ENCODE assay signal across 23 cellular contexts in genomic region chr7:117997862-117998825, GRCh38.
DNase-seq lines count a peak whose midpoint lies in the region; ATAC-seq, FAIRE-seq and TF ChIP-seq lines count a peak whose summit lies in the region.
"Had no signal": no experiment of that assay in that cellular context is flagged by ENCODE, and none has a peak within 500 bp of the region (broad histone marks: within the 10 kb centered on the region; RNA-seq: fewer than 3 reads in every experiment).

No MANE protein-coding gene starts in this region.

- H3K4me3 ChIP-seq in SK-N-SH (ENCODE audit: low read depth in 2 of 2, low read length in 1 of 2) (no peak overlapping the region), SK-N-MC (peak overlapping the region; percentile 13; the same call in 1 of the 2 replicates)
- H3K4me3 ChIP-seq: prostate gland, spleen had no signal

- no peaks in the 10 kb centered on the region for H3K9me3 ChIP-seq in SK-N-SH
- H3K9me3 ChIP-seq in SK-N-MC (ENCODE audit: low read depth, low read length) = no peaks in the 10 kb centered on the region
- H3K9me3 ChIP-seq: prostate gland, spleen had no signal

- CTCF ChIA-PET in SK-N-SH (lab: Yijun Ruan, JAX) = interaction anchor here (0.6 to 1.4 kb wide), 2 partner anchors 58 to 631 kb away, joined by 3 read pairs; no protein-coding TSS in a partner anchor

- H3K4me1 ChIP-seq in SK-N-SH (ENCODE audit: control insufficient read depth in 1 of 2, insufficient read depth in 2 of 2, low read depth in 1 of 2, low read length in 1 of 2) (no peaks in the 10 kb centered on the region), foreskin keratinocyte (peaks cover 28% of the 10 kb centered on the region)
- H3K4me1 ChIP-seq: prostate gland, spleen had no signal

- no peaks in the 10 kb centered on the region for H3K79me2 ChIP-seq in SK-N-SH (ENCODE audit: insufficient read depth)

- FAIRE-seq in urothelium cell line (lab: Jason Lieb, UNC) = no peak

- no peak for ATAC-seq in SK-N-SH treated with all-trans-retinoic acid at 6 μM for 48 hours
- ATAC-seq in foreskin keratinocyte = peak; percentile 64
- ATAC-seq in GM18517 (IDR thresholded peaks at IDR 0.05; ENCODE audit: unreplicated experiment) = no peak
- ATAC-seq: activated CD8-positive, alpha-beta T cell treated with anti-CD3 and anti-CD28 coated beads, Interleukin-2, amount 10 ng/mL, durations not matched to agents 7 days and 5 days; T-helper 17 cell had no signal

- POLR2A ChIA-PET in SK-N-SH (lab: Yijun Ruan, JAX) = no interaction called here

- no peaks in the 10 kb centered on the region for H4K20me1 ChIP-seq in SK-N-SH (ENCODE audit: insufficient read depth)

- no peak for TF ChIP-seq RAD21 in SK-N-SH (IDR thresholded peaks at IDR 0.05; ENCODE audit: low read length)

- H3F3A ChIP-seq in SK-N-SH (replicated peaks; ENCODE audit: insufficient read depth) = no peaks in the 10 kb centered on the region

- TF ChIP-seq CTCF in SK-N-SH (IDR thresholded peaks at IDR 0.05) (no peak), foreskin keratinocyte (conservative IDR thresholded peaks at IDR 0.05) (no peak)

- no peak for TF ChIP-seq EP300 in SK-N-SH (IDR thresholded peaks at IDR 0.05; ENCODE audit: borderline replicate concordance in 1 of 2, low read depth in 1 of 2, low read length in 1 of 2)

- H3K27ac ChIP-seq in SK-N-SH (ENCODE audit: low read depth in 2 of 2, low read length in 1 of 2) (no peak overlapping the region), SK-N-MC (peak overlapping the region; percentile 76), foreskin keratinocyte (peak overlapping the region; percentile 88)
- H3K27ac ChIP-seq: prostate gland, spleen had no signal

- H3K27me3 ChIP-seq in SK-N-SH (ENCODE audit: insufficient read depth) (no peaks in the 10 kb centered on the region), foreskin keratinocyte (no peaks in the 10 kb centered on the region)
- H3K27me3 ChIP-seq: spleen had no signal

- 8% methylated on average over 7 of the region's 7 CpGs for WGBS in SK-N-SH (ENCODE audit: low lambda C conversion rate)

- H3K9me2 ChIP-seq in SK-N-SH = no peaks in the 10 kb centered on the region

- H2AFZ ChIP-seq in SK-N-SH (ENCODE audit: low read depth) = no peak overlapping the region

- H3K4me2 ChIP-seq in SK-N-SH = no peak overlapping the region

- H3K36me3 ChIP-seq in SK-N-SH (replicated peaks in 1 of 2; ENCODE audit: control insufficient read depth in 1 of 2, insufficient read depth in 2 of 2, low read length in 1 of 2) (no peaks in the 10 kb centered on the region), SK-N-MC (ENCODE audit: insufficient read depth, low read length) (no peaks in the 10 kb centered on the region)
- H3K36me3 ChIP-seq: prostate gland, spleen had no signal

- H3K9ac ChIP-seq in SK-N-SH (no peak overlapping the region), SK-N-MC (ENCODE audit: insufficient read length) (peak overlapping the region; percentile 17)

- DNase-seq in SK-N-SH = no peak
- DNase-seq in SK-N-MC (ENCODE audit: low read depth, low spot score) = peak; percentile 44
- peak; percentile 85 to 94 for DNase-seq in foreskin keratinocyte
- peak; percentile 28 for DNase-seq in urothelium cell line (ENCODE audit: low spot score)
- DNase-seq in DMS114 treated with DMSO at 0.1 percent for 48 hours (lab: John Stamatoyannopoulos, UW; ENCODE audit: unreplicated experiment) = no peak
- no peak for DNase-seq in pons (ENCODE audit: low spot score)
- DNase-seq: 8988T; activated CD8-positive, alpha-beta T cell treated with anti-CD3 and anti-CD28 coated beads, Interleukin-2, amount 10 ng/mL, durations not matched to agents 7 days and 5 days; activated T-cell treated with anti-CD3 and anti-CD28 coated beads, Interleukin-2, amount 50 U/mL, for 48 hours; C1 segment of cervical spinal cord; caudate nucleus; DMS 273 treated with DMSO at 0.1 percent for 48 hours; effector memory CD4-positive, alpha-beta T cell; MV-4-11; NCI-H1930; NCI-H446 treated with DMSO at 0.1 percent for 48 hours; nephron progenitor cell; NK-92 treated with Interleukin-12 subunit alpha and Interleukin-12 subunit beta, amount 100 ng/mL, for 24 hours; spleen; T-helper 17 cell had no signal

TF ChIP-seq in SK-N-SH treated with all-trans-retinoic acid at 6 μM for 48 hours, 23 proteins besides CTCF, POLR2A, EP300 and RAD21:
- TF ChIP-seq, protein P1, sequence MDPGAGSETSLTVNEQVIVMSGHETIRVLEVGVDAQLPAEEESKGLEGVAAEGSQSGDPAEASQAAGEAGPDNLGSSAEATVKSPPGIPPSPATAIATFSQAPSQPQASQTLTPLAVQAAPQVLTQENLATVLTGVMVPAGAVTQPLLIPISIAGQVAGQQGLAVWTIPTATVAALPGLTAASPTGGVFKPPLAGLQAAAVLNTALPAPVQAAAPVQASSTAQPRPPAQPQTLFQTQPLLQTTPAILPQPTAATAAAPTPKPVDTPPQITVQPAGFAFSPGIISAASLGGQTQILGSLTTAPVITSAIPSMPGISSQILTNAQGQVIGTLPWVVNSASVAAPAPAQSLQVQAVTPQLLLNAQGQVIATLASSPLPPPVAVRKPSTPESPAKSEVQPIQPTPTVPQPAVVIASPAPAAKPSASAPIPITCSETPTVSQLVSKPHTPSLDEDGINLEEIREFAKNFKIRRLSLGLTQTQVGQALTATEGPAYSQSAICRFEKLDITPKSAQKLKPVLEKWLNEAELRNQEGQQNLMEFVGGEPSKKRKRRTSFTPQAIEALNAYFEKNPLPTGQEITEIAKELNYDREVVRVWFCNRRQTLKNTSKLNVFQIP (CRISPR knock-in tag; IDR thresholded peaks at IDR 0.05; ENCODE audit: borderline replicate concordance, low read depth) = no peak
- TF ChIP-seq TOX (CRISPR knock-in tag; IDR thresholded peaks at IDR 0.05; ENCODE audit: borderline replicate concordance) = no peak
- TF ChIP-seq BACH2 (CRISPR knock-in tag; IDR thresholded peaks at IDR 0.05; ENCODE audit: borderline replicate concordance) = peak; percentile 66; the same call in 1 of the 2 replicates
TF ChIP-seq in SK-N-SH treated with all-trans-retinoic acid at 6 μM for 48 hours: peak in this region for 1.

TF ChIP-seq in SK-N-SH, 30 proteins besides CTCF, POLR2A, EP300 and RAD21 (continues in another document):
- TF ChIP-seq TEAD4 (IDR thresholded peaks at IDR 0.05; ENCODE audit: borderline replicate concordance, insufficient read depth) = no peak
- TF ChIP-seq FOSL2 (IDR thresholded peaks at IDR 0.05; ENCODE audit: borderline replicate concordance, low read depth) = no peak
- TF ChIP-seq IRF3 (IDR thresholded peaks at IDR 0.05; ENCODE audit: low read depth, low read length) = no peak
- no peak for TF ChIP-seq RFX5 (IDR thresholded peaks at IDR 0.05; ENCODE audit: low read length)
- no peak for TF ChIP-seq MAX (IDR thresholded peaks at IDR 0.05; ENCODE audit: low read depth)
- TF ChIP-seq MXI1 (IDR thresholded peaks at IDR 0.05; ENCODE audit: low read depth, low read length) = no peak
- TF ChIP-seq TAF1 (IDR thresholded peaks at IDR 0.05; ENCODE audit: borderline replicate concordance, low read depth, low read length) = no peak
- TF ChIP-seq SIN3A (IDR thresholded peaks at IDR 0.05; ENCODE audit: borderline replicate concordance, low read depth, low read length) = no peak
- no peak for TF ChIP-seq GATA2 (CRISPR knock-in tag; IDR thresholded peaks at IDR 0.05)
- TF ChIP-seq FOXJ3 (CRISPR knock-in tag; IDR thresholded peaks at IDR 0.05) = no peak
- TF ChIP-seq FOXM1 (IDR thresholded peaks at IDR 0.05; ENCODE audit: low read depth) = no peak
- no peak for TF ChIP-seq NFIC (IDR thresholded peaks at IDR 0.05; ENCODE audit: borderline replicate concordance)
- no peak for TF ChIP-seq GABPA (IDR thresholded peaks at IDR 0.05; ENCODE audit: low read depth)
- TF ChIP-seq, protein P2, sequence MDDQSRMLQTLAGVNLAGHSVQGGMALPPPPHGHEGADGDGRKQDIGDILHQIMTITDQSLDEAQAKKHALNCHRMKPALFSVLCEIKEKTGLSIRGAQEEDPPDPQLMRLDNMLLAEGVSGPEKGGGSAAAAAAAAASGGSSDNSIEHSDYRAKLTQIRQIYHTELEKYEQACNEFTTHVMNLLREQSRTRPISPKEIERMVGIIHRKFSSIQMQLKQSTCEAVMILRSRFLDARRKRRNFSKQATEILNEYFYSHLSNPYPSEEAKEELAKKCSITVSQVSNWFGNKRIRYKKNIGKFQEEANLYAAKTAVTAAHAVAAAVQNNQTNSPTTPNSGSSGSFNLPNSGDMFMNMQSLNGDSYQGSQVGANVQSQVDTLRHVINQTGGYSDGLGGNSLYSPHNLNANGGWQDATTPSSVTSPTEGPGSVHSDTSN (IDR thresholded peaks at IDR 0.05) = no peak
- TF ChIP-seq USF2 (IDR thresholded peaks at IDR 0.05; ENCODE audit: borderline replicate concordance, low read depth, low read length) = no peak
- no peak for TF ChIP-seq EZH2phosphoT487 (IDR thresholded peaks at IDR 0.05; ENCODE audit: borderline replicate concordance, low read depth)
- no peak for TF ChIP-seq CHD2 (IDR thresholded peaks at IDR 0.05; ENCODE audit: low read length, partially characterized antibody)

Comparison
In these comparisons a context has a peak if more than half of its experiments do, and no peak if none do; other contexts are left out.
1. DNase-seq: peak in SK-N-MC (single experiment), foreskin keratinocyte (2 of 2) and urothelium cell line (single experiment); none in SK-N-SH (single experiment), DMS114 treated with DMSO at 0.1 percent for 48 hours (single experiment) and pons (single experiment).
2. H3K27ac ChIP-seq: peak in SK-N-MC (single experiment) and foreskin keratinocyte (single experiment); none in SK-N-SH (0 of 2).